In the genomic region with DNA sequence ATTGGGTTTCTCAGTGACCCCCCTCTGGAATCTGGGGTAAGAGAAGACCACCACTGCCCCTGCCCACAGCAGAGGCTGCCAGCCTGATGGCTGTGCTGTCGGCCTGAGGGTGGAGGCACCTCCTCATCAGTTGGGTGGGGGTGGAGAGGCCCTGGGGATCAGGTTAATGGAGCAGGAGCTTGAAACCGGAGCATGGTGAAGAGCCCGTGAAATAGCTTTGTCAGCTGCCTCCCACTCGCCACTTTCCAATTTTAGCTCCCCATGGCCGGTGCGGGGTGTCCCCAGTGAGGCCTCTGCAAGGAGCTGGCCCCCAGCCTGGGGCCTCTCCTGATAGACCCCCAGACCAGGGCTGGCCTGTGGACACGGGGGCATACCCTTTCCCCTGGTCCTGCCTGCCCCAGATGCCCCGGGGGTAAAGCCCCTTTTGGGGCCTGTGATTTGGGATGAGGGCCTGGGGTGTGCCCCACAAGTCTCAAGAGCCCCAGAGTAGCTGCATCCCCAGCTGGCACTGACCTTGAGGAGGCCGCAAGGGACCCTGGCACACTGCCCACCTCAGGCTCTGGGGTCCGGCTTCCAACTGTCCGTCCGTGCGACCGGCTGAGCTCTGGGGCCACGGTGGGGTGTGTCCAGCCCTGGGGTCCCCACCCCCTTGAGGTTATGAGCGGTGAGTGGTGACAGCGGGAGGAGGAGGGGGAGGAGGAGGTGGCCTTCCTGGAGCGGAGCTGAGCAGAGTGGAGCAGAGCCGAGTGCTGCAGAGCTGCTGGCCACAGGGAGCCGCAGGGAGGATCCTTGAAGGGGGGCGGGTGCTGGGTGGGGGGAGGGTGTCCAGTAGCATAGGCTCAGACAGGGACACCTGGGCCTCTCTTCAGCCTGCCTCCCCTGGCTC, we compare ENCODE assay signal across 1 cellular context.
TF ChIP-seq lines count a peak whose summit lies in the region.

A gene with protein sequence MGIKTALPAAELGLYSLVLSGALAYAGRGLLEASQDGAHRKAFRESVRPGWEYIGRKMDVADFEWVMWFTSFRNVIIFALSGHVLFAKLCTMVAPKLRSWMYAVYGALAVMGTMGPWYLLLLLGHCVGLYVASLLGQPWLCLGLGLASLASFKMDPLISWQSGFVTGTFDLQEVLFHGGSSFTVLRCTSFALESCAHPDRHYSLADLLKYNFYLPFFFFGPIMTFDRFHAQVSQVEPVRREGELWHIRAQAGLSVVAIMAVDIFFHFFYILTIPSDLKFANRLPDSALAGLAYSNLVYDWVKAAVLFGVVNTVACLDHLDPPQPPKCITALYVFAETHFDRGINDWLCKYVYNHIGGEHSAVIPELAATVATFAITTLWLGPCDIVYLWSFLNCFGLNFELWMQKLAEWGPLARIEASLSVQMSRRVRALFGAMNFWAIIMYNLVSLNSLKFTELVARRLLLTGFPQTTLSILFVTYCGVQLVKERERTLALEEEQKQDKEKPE (minus strand): TSS at position 733 of the 886 bp plus-strand sequence. CDS start 1,972 bp downstream, outside the sequence.

TF ChIP-seq in WTC11, 78 proteins besides CTCF, POLR2A, EP300 and RAD21 (continued from another document):
- TF ChIP-seq AR (CRISPR knock-in tag; IDR thresholded peaks at IDR 0.05) (no peak), ATF3 (CRISPR knock-in tag; conservative IDR thresholded peaks at IDR 0.05) (no peak), SOX15 (CRISPR knock-in tag; IDR thresholded peaks at IDR 0.05) (no peak)
